12 cellular contexts compared by ENCODE assay signal in genomic region chr13:97448503-97449251, GRCh38. TPM values are rescaled to one million over a fixed set of nuclear protein-coding genes. Genes with fewer than 3 reads are reported as not detected.
DNase-seq lines count a peak whose midpoint lies in the region; ATAC-seq lines count a peak whose summit lies in the region.
"Had no signal": no experiment of that assay in that cellular context is flagged by ENCODE, and none has a peak within 500 bp of the region (broad histone marks: within the 10 kb centered on the region; RNA-seq: fewer than 3 reads in every experiment).

No MANE protein-coding gene starts in this region.

- H3K18ac ChIP-seq in trophoblast cell (ENCODE audit: low read length): no peak overlapping the region

- peaks cover 10% of the 10 kb centered on the region for H3K4me1 Mint-ChIP-seq in T-helper 17 cell
- H3K4me1 Mint-ChIP-seq: activated naive CD8-positive, alpha-beta T cell treated with anti-CD3 and anti-CD28 coated beads, Interleukin-2, amount 10 ng/mL, durations not matched to agents 7 days and 5 days had no signal

- H2BK12ac ChIP-seq in trophoblast cell (ENCODE audit: low read length): no peak overlapping the region

- no CpG with 5 or more reads among the region's 5 CpGs for WGBS in trophoblast cell (ENCODE audit: extremely low coverage, insufficient coverage, insufficient read length)

- H3K4ac ChIP-seq in trophoblast cell (ENCODE audit: low read depth, low read length): no peak overlapping the region

- ATAC-seq in GM19395 (IDR thresholded peaks at IDR 0.05; ENCODE audit: unreplicated experiment) (peak; percentile 74), HG02840 (IDR thresholded peaks at IDR 0.05; ENCODE audit: low FRiP score, unreplicated experiment) (peak; percentile 64), T-helper 17 cell (no peak)

- no peak overlapping the region for H4K12ac ChIP-seq in trophoblast cell (ENCODE audit: low read depth, low read length)

- no peak overlapping the region for H2BK5ac ChIP-seq in trophoblast cell (ENCODE audit: low read depth, low read length, poor library complexity)

- no peak overlapping the region for H3K27ac ChIP-seq in trophoblast cell (ENCODE audit: low read depth, low read length)
- H3K27ac ChIP-seq: HL-60 had no signal

- peaks cover 5% of the 10 kb centered on the region for H3K36me3 Mint-ChIP-seq in T-helper 17 cell (ENCODE audit: low read depth)

- no peak overlapping the region for H2AFZ ChIP-seq in trophoblast cell (ENCODE audit: insufficient read depth, low read length, poor library complexity)

- H3K4me2 ChIP-seq in trophoblast cell (ENCODE audit: low read length): no peak overlapping the region

- no peak overlapping the region for H2AK5ac ChIP-seq in trophoblast cell (ENCODE audit: low read length)

- H2BK120ac ChIP-seq in trophoblast cell (ENCODE audit: insufficient read depth, low read length, poor library complexity): no peak overlapping the region

- no peaks in the 10 kb centered on the region for H3K79me2 ChIP-seq in trophoblast cell (ENCODE audit: control insufficient read depth, insufficient read depth, low read length, poor library complexity)

- no peak overlapping the region for H3K23ac ChIP-seq in trophoblast cell (ENCODE audit: low read length)

- H3K36me3 ChIP-seq in trophoblast cell (ENCODE audit: control insufficient read depth in 1 of 2, insufficient read depth in 2 of 2, low read length in 2 of 2): peaks cover 0 to 5% of the 10 kb centered on the region in 2 experiments

- DNase-seq in T-helper 17 cell (no peak), trophoblast cell (peak; percentile 26 to 67), occipital lobe (lab: John Stamatoyannopoulos, UW) (no peak), NCI-H2107 (lab: John Stamatoyannopoulos, UW) (no peak), NK-92 (lab: John Stamatoyannopoulos, UW; ENCODE audit: unreplicated experiment) (no peak)
- no peak for DNase-seq in activated naive CD4-positive, alpha-beta T cell (lab: John Stamatoyannopoulos, UW)
- DNase-seq: activated naive CD8-positive, alpha-beta T cell treated with anti-CD3 and anti-CD28 coated beads, Interleukin-2, amount 10 ng/mL, durations not matched to agents 7 days and 5 days; NCI-H2227 treated with DMSO at 0.1 percent for 48 hours had no signal

- no peak overlapping the region for H4K91ac ChIP-seq in trophoblast cell (ENCODE audit: low read depth, low read length)

- no peak overlapping the region for H3K14ac ChIP-seq in trophoblast cell (ENCODE audit: low read length)

- H4K8ac ChIP-seq in trophoblast cell (ENCODE audit: low read depth, low read length): no peak overlapping the region

- H3K9me3 ChIP-seq in T-helper 17 cell (ENCODE audit: control insufficient read depth, low read length, poor library complexity, severe bottlenecking): no peaks in the 10 kb centered on the region
- H3K9me3 ChIP-seq in trophoblast cell (ENCODE audit: insufficient read depth, low read depth, low read length): no peaks in the 10 kb centered on the region

- no peak overlapping the region for H3K4me3 Mint-ChIP-seq in T-helper 17 cell
- H3K4me3 Mint-ChIP-seq: activated naive CD8-positive, alpha-beta T cell treated with anti-CD3 and anti-CD28 coated beads, Interleukin-2, amount 10 ng/mL, durations not matched to agents 7 days and 5 days; T-helper 2 cell treated with Interferon-gamma antibody and Interleukin-4, amounts not matched to agents 5 μg/mL and 100 μg/mL, for 36 hours had no signal

- no peaks in the 10 kb centered on the region for H3K79me1 ChIP-seq in trophoblast cell (ENCODE audit: low read length)

- no peak overlapping the region for H3K9ac ChIP-seq in trophoblast cell (ENCODE audit: low read length)

- H3K27me3 Mint-ChIP-seq in T-helper 17 cell: no peaks in the 10 kb centered on the region
- H3K27me3 Mint-ChIP-seq: activated naive CD8-positive, alpha-beta T cell treated with anti-CD3 and anti-CD28 coated beads, Interleukin-2, amount 10 ng/mL, durations not matched to agents 7 days and 5 days had no signal

- H3K4me3 ChIP-seq in trophoblast cell (ENCODE audit: low read depth, low read length): no peak overlapping the region

- H3K27ac Mint-ChIP-seq in T-helper 17 cell: peak overlapping the region; percentile 51
- H3K27ac Mint-ChIP-seq: activated naive CD8-positive, alpha-beta T cell treated with anti-CD3 and anti-CD28 coated beads, Interleukin-2, amount 10 ng/mL, durations not matched to agents 7 days and 5 days; T-helper 2 cell treated with Interferon-gamma antibody and Interleukin-4, amounts not matched to agents 5 μg/mL and 100 μg/mL, for 36 hours had no signal

- peaks cover 3 to 6% of the 10 kb centered on the region in 2 experiments for H3K4me1 ChIP-seq in trophoblast cell (ENCODE audit: control insufficient read depth in 1 of 2, insufficient read depth in 2 of 2, low read length in 2 of 2)

- no peaks in the 10 kb centered on the region for H3K27me3 ChIP-seq in trophoblast cell (ENCODE audit: insufficient read depth, low read length)

RNA-seq across cellular contexts. Expression of gene RAP2A, which starts 14.7 kb away (rescaled TPM):
- total RNA-seq in T-helper 17 cell: 10 to 100 TPM; 15.3 to 16.2 TPM
- 20.2 TPM in 2 replicates for polyA plus RNA-seq in trophoblast cell (2013)
- 397 TPM for total RNA-seq in occipital lobe

Comparison
In these comparisons a context has a peak if more than half of its experiments do, and no peak if none do; other contexts are left out.
1. DNase-seq: peak in trophoblast cell (2 of 2); none in T-helper 17 cell (0 of 3), activated naive CD4-positive, alpha-beta T cell (0 of 4), occipital lobe (single experiment), NCI-H2107 (single experiment) and NK-92 (single experiment).
2. RNA of gene RAP2A, which starts 14.7 kb away (total RNA-seq): 397 TPM in occipital lobe (single experiment); 15.3 to 16.2 TPM in T-helper 17 cell; every median in the first group is over 10 times any median in the second.